8 cellular contexts compared by ENCODE assay signal in the genomic region with DNA sequence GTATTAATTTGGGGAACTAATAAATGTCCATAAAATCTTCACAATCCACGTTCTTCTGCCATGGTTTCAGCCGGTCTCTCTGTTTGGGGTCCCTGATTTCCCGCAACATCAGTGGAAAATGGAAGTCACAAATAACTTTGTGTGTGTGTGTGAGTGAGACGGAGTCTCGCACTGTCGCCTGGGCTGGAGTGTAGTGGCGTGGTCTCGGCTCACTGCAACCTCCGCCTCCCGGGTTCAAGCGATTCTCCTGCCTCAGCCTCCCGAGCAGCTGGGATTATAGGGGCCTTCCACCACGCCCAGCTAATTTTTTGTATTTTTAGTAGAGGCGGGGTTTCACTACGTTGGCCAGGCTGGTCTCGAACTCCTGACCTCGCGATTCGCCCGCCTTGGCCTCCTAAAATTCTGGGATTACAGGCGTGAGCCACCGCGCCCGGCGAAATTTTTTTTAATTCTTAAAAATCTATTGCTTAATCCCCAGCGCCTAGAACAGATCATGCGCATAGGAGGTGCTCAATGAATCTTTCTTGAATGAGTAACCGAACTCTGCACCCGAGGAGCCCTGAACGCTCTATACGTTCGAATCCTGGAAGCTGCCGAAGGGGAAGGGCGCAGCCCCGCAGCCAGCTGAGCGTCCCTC. TPM values are rescaled to one million over a fixed set of nuclear protein-coding genes. Genes with fewer than 3 reads are reported as not detected.
DNase-seq lines count a peak whose midpoint lies in the region; ATAC-seq and TF ChIP-seq lines count a peak whose summit lies in the region.
"Not testable (repeated sequence)": the region's sequence is repeated elsewhere in the genome, so short reads cannot be mapped to it uniquely, and the experiment has no call there.

No MANE protein-coding gene starts in this region.

- TF ChIP-seq CTCF in fibroblast of mammary gland (conservative IDR thresholded peaks at IDR 0.05; ENCODE audit: control insufficient read depth, insufficient read depth, low read depth, low read length) = not testable (repeated sequence)

- not testable (repeated sequence) for H3K27me3 ChIP-seq in CD4-positive, alpha-beta memory T cell (ENCODE audit: insufficient read depth, low read length); mucosa of rectum (ENCODE audit: control insufficient read depth in 2 of 2, insufficient read depth in 2 of 2, low read length in 2 of 2)

- peaks cover 30% of the 10 kb centered on the region for H3K4me1 ChIP-seq in CD4-positive, alpha-beta memory T cell (ENCODE audit: insufficient read depth, low read length)
- H3K4me1 ChIP-seq in mucosa of rectum (ENCODE audit: control insufficient read depth in 2 of 2, insufficient read depth in 2 of 2, low read length in 2 of 2) = peaks cover 10 to 11% of the 10 kb centered on the region in 2 donors

- H3K9me3 Mint-ChIP-seq in CD4-positive, alpha-beta memory T cell; activated naive CD4-positive, alpha-beta T cell treated with anti-CD3 and anti-CD28 coated beads, Interleukin-2, amount 50 U/mL, for 72 hours; stimulated activated memory B cell treated with anti-CD40 and anti-IgM and Interleukin-4, amounts not matched to agents 10 μg/mL and 1 μg/mL and 100 μg/mL, for 72 hours: not testable (repeated sequence)

- peak overlapping the region; percentile 85 for H3K27ac ChIP-seq in CD4-positive, alpha-beta memory T cell (ENCODE audit: low read depth, low read length)
- peak overlapping the region; percentile 95 to 98 for H3K27ac ChIP-seq in mucosa of rectum (ENCODE audit: low read depth in 2 of 2, low read length in 2 of 2)

- H3K27ac Mint-ChIP-seq in CD4-positive, alpha-beta memory T cell = peak overlapping the region; percentile 93 to 98 (median 97)
- H3K27ac Mint-ChIP-seq in activated naive CD4-positive, alpha-beta T cell treated with anti-CD3 and anti-CD28 coated beads, Interleukin-2, amount 50 U/mL, for 72 hours = peak overlapping the region; percentile 96 to 97
- H3K27ac Mint-ChIP-seq in stimulated activated memory B cell treated with anti-CD40 and anti-IgM and Interleukin-4, amounts not matched to agents 10 μg/mL and 1 μg/mL and 100 μg/mL, for 72 hours = peak overlapping the region; percentile 95

- CTCF ChIA-PET in CD4-positive, alpha-beta memory T cell (lab: Charles Lee; ENCODE audit: partially characterized antibody) = interaction anchor here (0.9 to 3.5 kb wide), 3 partner anchors 10 to 68 kb away, joined by 3 to 16 read pairs (median 3); partner anchors contain the start of gene MRPL58

- not testable (repeated sequence) for H3K9me3 ChIP-seq in CD4-positive, alpha-beta memory T cell (ENCODE audit: control insufficient read depth in 1 of 2, low read length in 2 of 2); mucosa of rectum (ENCODE audit: control insufficient read depth in 2 of 2, low read length in 2 of 2)

- DNase-seq in CD4-positive, alpha-beta memory T cell; activated naive CD4-positive, alpha-beta T cell treated with anti-CD3 and anti-CD28 coated beads, Interleukin-2, amount 50 U/mL, for 72 hours (ENCODE audit: low spot score in 2 of 2): not testable (repeated sequence)
- DNase-seq in HS-27A (ENCODE audit: low read depth) (peak; percentile 23), RKO (ENCODE audit: low spot score) (peak; percentile 93), fibroblast of mammary gland (ENCODE audit: low read depth) (peak; percentile 89)

- H3K9ac ChIP-seq in mucosa of rectum (ENCODE audit: low read depth in 1 of 2, low read length in 2 of 2) = peak overlapping the region; percentile 94 to 100

- not testable (repeated sequence) for H3K27me3 Mint-ChIP-seq in CD4-positive, alpha-beta memory T cell; stimulated activated memory B cell treated with anti-CD40 and anti-IgM and Interleukin-4, amounts not matched to agents 10 μg/mL and 1 μg/mL and 100 μg/mL, for 72 hours

- peak overlapping the region; percentile 40 to 96 for H3K4me3 ChIP-seq in CD4-positive, alpha-beta memory T cell (ENCODE audit: low read length in 2 of 2)
- H3K4me3 ChIP-seq in fibroblast of mammary gland (ENCODE audit: control insufficient read depth, low read depth, low read length) (peak overlapping the region; percentile 96), mucosa of rectum (ENCODE audit: low read length in 2 of 2) (peak overlapping the region; percentile 83 to 96)

- POLR2A ChIA-PET in CD4-positive, alpha-beta memory T cell (lab: Charles Lee; ENCODE audit: partially characterized antibody) = interaction anchor here (0.5 to 4.9 kb wide), 13 partner anchors 10 to 1521 kb away, joined by 3 to 119 read pairs (median 7); partner anchors contain the start of genes ARMC7, GRB2, MRPL58 and SLC16A5

- peak; percentile 16 for ATAC-seq in GM21529 (IDR thresholded peaks at IDR 0.05; ENCODE audit: unreplicated experiment)
- ATAC-seq in activated naive CD4-positive, alpha-beta T cell treated with anti-CD3 and anti-CD28 coated beads, Interleukin-2, amount 50 U/mL, for 72 hours = peak; percentile 23 to 41
- ATAC-seq in stimulated activated memory B cell treated with anti-CD40 and anti-IgM and Interleukin-4, amounts not matched to agents 10 μg/mL and 1 μg/mL and 100 μg/mL, for 72 hours = peak; percentile 40

- intact Hi-C loops in CD4-positive, alpha-beta memory T cell (cut with micrococcal nuclease) = loop anchor here (1.0 to 2.0 kb wide), 4 partner anchors 13 to 621 kb away; partner anchors contain the start of genes HID1, MRPL58, RECQL5 and SAP30BP

- H3K36me3 ChIP-seq in CD4-positive, alpha-beta memory T cell (ENCODE audit: insufficient read depth, low read length) = peaks cover 13% of the 10 kb centered on the region
- peaks cover 11% of the 10 kb centered on the region in 2 donors for H3K36me3 ChIP-seq in mucosa of rectum (ENCODE audit: control insufficient read depth in 2 of 2, insufficient read depth in 2 of 2, low read length in 2 of 2)

- peaks cover 6 to 38% of the 10 kb centered on the region in 2 donors for H3K36me3 Mint-ChIP-seq in CD4-positive, alpha-beta memory T cell
- H3K36me3 Mint-ChIP-seq in activated naive CD4-positive, alpha-beta T cell treated with anti-CD3 and anti-CD28 coated beads, Interleukin-2, amount 50 U/mL, for 72 hours = peaks cover 5 to 12% of the 10 kb centered on the region in 2 donors
- H3K36me3 Mint-ChIP-seq in stimulated activated memory B cell treated with anti-CD40 and anti-IgM and Interleukin-4, amounts not matched to agents 10 μg/mL and 1 μg/mL and 100 μg/mL, for 72 hours = peaks cover 10% of the 10 kb centered on the region

- H3K4me3 Mint-ChIP-seq in CD4-positive, alpha-beta memory T cell = peak overlapping the region; percentile 94 to 100 (median 97)
- H3K4me3 Mint-ChIP-seq in stimulated activated memory B cell treated with anti-CD40 and anti-IgM and Interleukin-4, amounts not matched to agents 10 μg/mL and 1 μg/mL and 100 μg/mL, for 72 hours = peak overlapping the region; percentile 99

- H3K4me1 Mint-ChIP-seq in CD4-positive, alpha-beta memory T cell = peaks cover 25 to 61% (median 40%) of the 10 kb centered on the region in 4 donors
- H3K4me1 Mint-ChIP-seq in stimulated activated memory B cell treated with anti-CD40 and anti-IgM and Interleukin-4, amounts not matched to agents 10 μg/mL and 1 μg/mL and 100 μg/mL, for 72 hours = peaks cover 32% of the 10 kb centered on the region

RNA-seq across cellular contexts. Expression of gene ATP5PD, which starts 0.7 kb away (rescaled TPM):
- total RNA-seq in CD4-positive, alpha-beta memory T cell = 100 to 1,000 TPM; 167 to 171 TPM
- 100 to 1,000 TPM; 428 to 552 TPM for polyA plus RNA-seq in CD4-positive, alpha-beta memory T cell
- 100 to 1,000 TPM; 193 to 218 TPM for total RNA-seq in activated naive CD4-positive, alpha-beta T cell treated with anti-CD3 and anti-CD28 coated beads, Interleukin-2, amount 50 U/mL, for 72 hours

RNA-seq across cellular contexts. Expression of gene KCTD2, which starts 1.0 kb away (rescaled TPM):
- total RNA-seq in CD4-positive, alpha-beta memory T cell = 10 to 100 TPM; 31.1 to 31.7 TPM
- polyA plus RNA-seq in CD4-positive, alpha-beta memory T cell = 10 to 100 TPM in 1 of 2 donors, 1 to 10 TPM in 1; 2.3 to 11.6 TPM
- 10 to 100 TPM; 17.4 to 19.4 TPM for total RNA-seq in activated naive CD4-positive, alpha-beta T cell treated with anti-CD3 and anti-CD28 coated beads, Interleukin-2, amount 50 U/mL, for 72 hours

RNA-seq across cellular contexts. Expression of gene MRPL58, which starts 33.6 kb away (rescaled TPM):
- total RNA-seq in CD4-positive, alpha-beta memory T cell = 10 to 100 TPM; 22.6 to 26.7 TPM
- 10 to 100 TPM; 56.5 to 62.2 TPM for polyA plus RNA-seq in CD4-positive, alpha-beta memory T cell
- 10 to 100 TPM; 29.8 to 48.1 TPM for total RNA-seq in activated naive CD4-positive, alpha-beta T cell treated with anti-CD3 and anti-CD28 coated beads, Interleukin-2, amount 50 U/mL, for 72 hours

RNA-seq across cellular contexts. Expression of gene SLC16A5, which starts 41.7 kb away (rescaled TPM):
- 10 to 100 TPM; 12.5 to 13.9 TPM for total RNA-seq in CD4-positive, alpha-beta memory T cell
- 1 to 10 TPM; 2.9 to 3.7 TPM for polyA plus RNA-seq in CD4-positive, alpha-beta memory T cell
- 10 to 100 TPM in 1 of 2 donors, 1 to 10 TPM in 1; 6.0 to 10.9 TPM for total RNA-seq in activated naive CD4-positive, alpha-beta T cell treated with anti-CD3 and anti-CD28 coated beads, Interleukin-2, amount 50 U/mL, for 72 hours

RNA-seq across cellular contexts. Expression of gene CDR2L, which starts 58.6 kb away (rescaled TPM):
- under 1 TPM; 0.08 to 0.20 TPM for total RNA-seq in CD4-positive, alpha-beta memory T cell
- not detected for polyA plus RNA-seq in CD4-positive, alpha-beta memory T cell
- total RNA-seq in activated naive CD4-positive, alpha-beta T cell treated with anti-CD3 and anti-CD28 coated beads, Interleukin-2, amount 50 U/mL, for 72 hours = 1 to 10 TPM; 1.5 TPM
